Comparison of ENCODE assay signal across 8 cellular contexts in the genomic region with DNA sequence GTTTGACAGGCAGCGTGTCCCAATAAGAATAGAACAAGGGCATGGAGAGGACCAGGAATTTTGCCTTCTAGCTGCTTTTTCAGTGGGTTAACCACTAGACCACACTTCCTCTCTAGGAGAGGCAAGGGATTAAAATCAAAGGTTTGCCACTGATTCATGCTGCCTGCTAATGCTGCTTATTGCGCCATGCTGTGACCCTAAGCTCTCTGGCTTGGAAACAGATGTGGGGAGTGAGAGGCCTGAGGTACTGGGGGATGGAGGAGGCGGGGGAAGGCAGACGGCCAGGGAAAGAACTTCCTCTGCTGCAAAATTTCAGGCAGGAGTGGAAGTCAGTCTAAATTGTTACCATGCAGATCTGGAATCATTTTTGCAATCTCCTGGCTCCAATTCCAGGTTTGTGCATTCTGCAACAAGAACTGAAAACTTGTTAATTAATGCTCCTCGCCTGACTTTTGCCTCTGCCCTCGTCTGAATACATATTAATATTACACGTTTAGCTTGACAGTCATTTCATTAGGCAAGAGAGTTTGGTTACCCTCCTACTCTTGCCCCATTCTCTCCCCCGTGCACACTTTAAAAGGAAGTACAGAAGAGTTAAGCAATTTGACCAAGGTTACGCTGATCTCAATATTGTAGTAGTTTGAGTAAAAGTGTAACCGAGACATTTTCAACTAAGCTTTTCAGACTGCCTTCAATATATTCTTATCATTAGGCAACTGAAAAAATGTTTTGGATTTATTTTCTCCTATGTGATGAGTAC.
DNase-seq lines count a peak whose midpoint lies in the region; ATAC-seq and TF ChIP-seq lines count a peak whose summit lies in the region.

No MANE protein-coding gene starts in this region.

- H3K4me1 ChIP-seq in mucosa of descending colon (ENCODE audit: low read depth) = peaks cover 19% of the 10 kb centered on the region

- H3K9me3 Mint-ChIP-seq in dendritic cell treated with granulocyte-macrophage colony-stimulating factor and Interleukin-4, amounts not matched to agents 40 ng/mL and 50 ng/mL, for 4 days = peaks cover 6% of the 10 kb centered on the region

- DNase-seq in AG10803 (ENCODE audit: low read depth) = peak; percentile 99
- DNase-seq in NOMO-1 (lab: John Stamatoyannopoulos, UW; ENCODE audit: unreplicated experiment in 2 of 2) = peak; percentile 77 to 86
- DNase-seq in mucosa of descending colon = peak; percentile 54 to 79 (median 63)
- no peak for DNase-seq in cerebellum (ENCODE audit: low spot score)
- DNase-seq in OCI-M2 (lab: John Stamatoyannopoulos, UW; ENCODE audit: unreplicated experiment) = no peak
- no peak for DNase-seq in NCI-H2196 (lab: John Stamatoyannopoulos, UW; ENCODE audit: unreplicated experiment)

- ATAC-seq in GM21825 (IDR thresholded peaks at IDR 0.05; ENCODE audit: unreplicated experiment) (peak; percentile 54), mucosa of descending colon (peak; percentile 21)

- intact Hi-C loops in dendritic cell treated with granulocyte-macrophage colony-stimulating factor and Interleukin-4, amounts not matched to agents 40 ng/mL and 50 ng/mL, for 4 days (cut with micrococcal nuclease) = loop anchor here (1.0 to 5.0 kb wide), 3 partner anchors 59 to 121 kb away; a partner anchor contains a TSS
- intact Hi-C loops in mucosa of descending colon (cut with DNase I, micrococcal nuclease) = no loop called here

- no peaks in the 10 kb centered on the region for H3K36me3 ChIP-seq in mucosa of descending colon (ENCODE audit: low read depth)

- no peaks in the 10 kb centered on the region for H3K9me3 ChIP-seq in mucosa of descending colon

- TF ChIP-seq CTCF in AG10803 (conservative IDR thresholded peaks at IDR 0.05; ENCODE audit: low read length) = no peak
- no peak for TF ChIP-seq CTCF in mucosa of descending colon (IDR thresholded peaks at IDR 0.05)

- peak overlapping the region; percentile 55 for H3K4me3 Mint-ChIP-seq in dendritic cell treated with granulocyte-macrophage colony-stimulating factor and Interleukin-4, amounts not matched to agents 40 ng/mL and 50 ng/mL, for 4 days

- H3K4me3 ChIP-seq in AG10803 (ENCODE audit: low read length) (peak overlapping the region; percentile 52; the same call in 1 of the 2 replicates), mucosa of descending colon (no peak overlapping the region)

- H3K27ac Mint-ChIP-seq in dendritic cell treated with granulocyte-macrophage colony-stimulating factor and Interleukin-4, amounts not matched to agents 40 ng/mL and 50 ng/mL, for 4 days = peak overlapping the region; percentile 96

- H3K4me1 Mint-ChIP-seq in dendritic cell treated with granulocyte-macrophage colony-stimulating factor and Interleukin-4, amounts not matched to agents 40 ng/mL and 50 ng/mL, for 4 days (ENCODE audit: low read depth) = peaks cover 65% of the 10 kb centered on the region

- no peaks in the 10 kb centered on the region for H3K36me3 Mint-ChIP-seq in dendritic cell treated with granulocyte-macrophage colony-stimulating factor and Interleukin-4, amounts not matched to agents 40 ng/mL and 50 ng/mL, for 4 days (ENCODE audit: low read depth)

- H3K27me3 Mint-ChIP-seq in dendritic cell treated with granulocyte-macrophage colony-stimulating factor and Interleukin-4, amounts not matched to agents 40 ng/mL and 50 ng/mL, for 4 days = peaks cover 9% of the 10 kb centered on the region

Comparison
In these comparisons a context has a peak if more than half of its experiments do, and no peak if none do; other contexts are left out.
1. DNase-seq: peak in AG10803 (single experiment), NOMO-1 (2 of 2) and mucosa of descending colon (3 of 3); none in cerebellum (single experiment), OCI-M2 (single experiment) and NCI-H2196 (single experiment).